ENCODE assay signal across 29 cellular contexts in genomic region chr4:102311407-102311806, GRCh38.
"Had no signal": no experiment of that assay in that cellular context is flagged by ENCODE, and none has a peak within 500 bp of the region (broad histone marks: within the 10 kb centered on the region; RNA-seq: fewer than 3 reads in every experiment).

No MANE protein-coding gene starts in this region.

- H3K27ac ChIP-seq: colonic mucosa, coronary artery, dorsolateral prefrontal cortex, epithelial cell of prostate, esophagus muscularis mucosa, esophagus squamous epithelium, foreskin keratinocyte, gastrocnemius medialis, gastroesophageal sphincter, heart left ventricle, heart right ventricle had no signal

- H3K27ac Mint-ChIP-seq: dendritic cell treated with granulocyte-macrophage colony-stimulating factor and Interleukin-4, amounts not matched to agents 40 ng/mL and 50 ng/mL, for 4 days; effector memory CD8-positive, alpha-beta T cell had no signal

- H3K4me1 Mint-ChIP-seq: endodermal cell had no signal

- H3K4me1 ChIP-seq: colonic mucosa, esophagus muscularis mucosa, esophagus squamous epithelium, gastrocnemius medialis, gastroesophageal sphincter, heart left ventricle had no signal

- H3K27me3 ChIP-seq: colonic mucosa, dorsolateral prefrontal cortex, esophagus muscularis mucosa, esophagus squamous epithelium, foreskin keratinocyte, gastrocnemius medialis, gastroesophageal sphincter, heart left ventricle, heart right ventricle had no signal

- H3K4me3 ChIP-seq: colonic mucosa, coronary artery, dorsolateral prefrontal cortex, esophagus muscularis mucosa, esophagus squamous epithelium, gastrocnemius medialis, gastroesophageal sphincter, heart left ventricle, heart right ventricle had no signal

- DNase-seq: colonic mucosa; cortex of kidney; dermis blood vessel endothelial cell; dorsolateral prefrontal cortex; effector CD4-positive, alpha-beta T cell; effector CD8-positive, alpha-beta T cell; effector memory CD4-positive, alpha-beta T cell; effector memory CD8-positive, alpha-beta T cell; endodermal cell; erythroblast; esophagus squamous epithelium; foreskin fibroblast; foreskin keratinocyte; foreskin melanocyte; gastrocnemius medialis; glutamatergic neuron; head of caudate nucleus; heart left ventricle; heart right ventricle had no signal

- H3K27me3 Mint-ChIP-seq: dendritic cell treated with granulocyte-macrophage colony-stimulating factor and Interleukin-4, amounts not matched to agents 40 ng/mL and 50 ng/mL, for 4 days; effector memory CD8-positive, alpha-beta T cell had no signal

- H3K9me3 Mint-ChIP-seq: dendritic cell treated with granulocyte-macrophage colony-stimulating factor and Interleukin-4, amounts not matched to agents 40 ng/mL and 50 ng/mL, for 4 days; effector memory CD8-positive, alpha-beta T cell; endodermal cell had no signal

- H3K4me3 Mint-ChIP-seq: dendritic cell treated with granulocyte-macrophage colony-stimulating factor and Interleukin-4, amounts not matched to agents 40 ng/mL and 50 ng/mL, for 4 days; effector memory CD8-positive, alpha-beta T cell; endodermal cell had no signal

- FAIRE-seq: colon, endometrium, endothelial cell of umbilical vein, frontal cortex had no signal

- H3K9me3 ChIP-seq: colonic mucosa, esophagus muscularis mucosa, esophagus squamous epithelium, gastrocnemius medialis, gastroesophageal sphincter, heart left ventricle, heart right ventricle had no signal

- H3K36me3 ChIP-seq: colonic mucosa, esophagus muscularis mucosa, esophagus squamous epithelium, gastrocnemius medialis, gastroesophageal sphincter, heart left ventricle, heart right ventricle had no signal

- ATAC-seq: effector memory CD8-positive, alpha-beta T cell; esophagus mucosa; foreskin keratinocyte; gastrocnemius medialis; gastroesophageal sphincter; heart left ventricle; heart right ventricle had no signal
